In the genomic region with DNA sequence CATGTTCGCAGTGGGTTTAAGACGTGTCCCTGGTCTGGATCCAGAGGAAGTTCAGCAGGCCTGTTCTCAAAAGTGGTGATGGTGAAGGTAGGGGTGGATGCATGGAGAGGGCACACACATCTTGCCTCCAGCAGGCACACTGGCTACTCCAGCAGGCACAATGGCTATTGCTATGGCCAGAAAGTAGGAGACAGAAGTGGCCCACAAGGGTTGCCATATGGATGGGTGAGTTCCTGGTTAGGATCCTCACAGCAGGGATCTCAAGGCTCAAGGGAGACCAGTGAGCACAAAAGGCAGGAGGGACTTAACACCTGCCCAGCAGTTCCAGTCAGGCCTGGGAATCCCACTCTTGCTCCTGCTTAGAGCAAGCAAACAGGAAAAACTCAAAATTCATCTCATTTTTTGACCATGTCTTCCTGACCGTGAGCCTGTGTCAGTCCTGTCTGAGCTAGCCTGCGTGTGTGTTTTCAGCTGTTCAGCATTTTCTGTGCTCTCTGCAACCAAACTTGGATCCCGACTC, we compare ENCODE assay signal across 11 cellular contexts.
A peak's percentile ranks its signal among the peaks of the same experiment; 100 is the strongest.
DNase-seq lines count a peak whose midpoint lies in the region; ATAC-seq and TF ChIP-seq lines count a peak whose summit lies in the region.
"Had no signal": no experiment of that assay in that cellular context is flagged by ENCODE, and none has a peak within 500 bp of the region (broad histone marks: within the 10 kb centered on the region; RNA-seq: fewer than 3 reads in every experiment).

No MANE protein-coding gene starts in this region.

- H3K4me3 ChIP-seq in naive thymus-derived CD4-positive, alpha-beta T cell (ENCODE audit: low read length), result peak overlapping the region; percentile 45
- no peak overlapping the region for H3K4me3 ChIP-seq in transverse colon
- H3K4me3 ChIP-seq: cardiac muscle cell had no signal

- TF ChIP-seq CTCF in transverse colon (IDR thresholded peaks at IDR 0.05), result no peak

- H3K27me3 Mint-ChIP-seq in activated naive CD4-positive, alpha-beta T cell treated with anti-CD3 and anti-CD28 coated beads, Interleukin-2, amount 50 U/mL, for 24 hours, result no peaks in the 10 kb centered on the region
- H3K27me3 Mint-ChIP-seq in activated naive CD8-positive, alpha-beta T cell treated with anti-CD3 and anti-CD28 coated beads, Interleukin-2, amount 50 U/mL, for 24 hours, result no peaks in the 10 kb centered on the region
- H3K27me3 Mint-ChIP-seq in naive thymus-derived CD4-positive, alpha-beta T cell, result no peaks in the 10 kb centered on the region

- CTCF ChIA-PET in naive thymus-derived CD4-positive, alpha-beta T cell (lab: Charles Lee), result interaction anchor here (1.0 to 1.9 kb wide), 3 partner anchors 11 to 139 kb away, joined by 3 to 4 read pairs (median 3); no protein-coding TSS in a partner anchor

- H3K4me3 Mint-ChIP-seq in activated naive CD4-positive, alpha-beta T cell treated with anti-CD3 and anti-CD28 coated beads, Interleukin-2, amount 50 U/mL, for 24 hours, result peak overlapping the region; percentile 73
- H3K4me3 Mint-ChIP-seq in activated naive CD8-positive, alpha-beta T cell treated with anti-CD3 and anti-CD28 coated beads, Interleukin-2, amount 50 U/mL, for 24 hours, result peak overlapping the region; percentile 51
- H3K4me3 Mint-ChIP-seq in naive thymus-derived CD4-positive, alpha-beta T cell, result peak overlapping the region; percentile 73 to 97 (median 87)

- H3K36me3 ChIP-seq in naive thymus-derived CD4-positive, alpha-beta T cell (ENCODE audit: control insufficient read depth in 2 of 3, insufficient read depth in 3 of 3, low read length in 3 of 3), result peaks cover 0 to 8% (median 0%) of the 10 kb centered on the region in 3 experiments
- peaks cover 0 to 25% (median 10%) of the 10 kb centered on the region in 4 donors for H3K36me3 ChIP-seq in transverse colon

- no peak for TF ChIP-seq EP300 in transverse colon (IDR thresholded peaks at IDR 0.05; ENCODE audit: low read depth)

- no peaks in the 10 kb centered on the region for H3K27me3 ChIP-seq in naive thymus-derived CD4-positive, alpha-beta T cell (ENCODE audit: control insufficient read depth in 2 of 2, insufficient read depth in 2 of 2, low read length in 2 of 2)
- no peaks in the 10 kb centered on the region for H3K27me3 ChIP-seq in transverse colon
- H3K27me3 ChIP-seq: cardiac muscle cell had no signal

- TF ChIP-seq POLR2A in transverse colon (IDR thresholded peaks at IDR 0.05), result no peak

- intact Hi-C loops in naive thymus-derived CD4-positive, alpha-beta T cell (cut with micrococcal nuclease), result loop anchor here (1.0 to 5.0 kb wide), 4 partner anchors 91 to 424 kb away; no protein-coding TSS in a partner anchor
- intact Hi-C loops in transverse colon (cut with DNase I; ENCODE audit: low total_unique reads), result no loop called here

- no peaks in the 10 kb centered on the region for H3K9me3 Mint-ChIP-seq in activated naive CD4-positive, alpha-beta T cell treated with anti-CD3 and anti-CD28 coated beads, Interleukin-2, amount 50 U/mL, for 24 hours
- H3K9me3 Mint-ChIP-seq in activated naive CD8-positive, alpha-beta T cell treated with anti-CD3 and anti-CD28 coated beads, Interleukin-2, amount 50 U/mL, for 24 hours, result peaks cover 7% of the 10 kb centered on the region
- peaks cover 0 to 47% (median 7%) of the 10 kb centered on the region in 11 donors for H3K9me3 Mint-ChIP-seq in naive thymus-derived CD4-positive, alpha-beta T cell

- WGBS in transverse colon (ENCODE audit: low coverage in 1 of 2), 2 donors, result 70 to 75% methylated on average over 3 to 5 of the region's 5 CpGs

- ATAC-seq in activated naive CD8-positive, alpha-beta T cell treated with anti-CD3 and anti-CD28 coated beads, Interleukin-2, amount 50 U/mL, for 24 hours, result no peak
- no peak for ATAC-seq in naive thymus-derived CD4-positive, alpha-beta T cell
- ATAC-seq in HG03354 (IDR thresholded peaks at IDR 0.05; ENCODE audit: poor library complexity, severe bottlenecking, unreplicated experiment), result no peak

- H3K4me1 ChIP-seq in naive thymus-derived CD4-positive, alpha-beta T cell (ENCODE audit: control insufficient read depth in 2 of 2, insufficient read depth in 2 of 2, low read length in 2 of 2), result peaks cover 20 to 47% of the 10 kb centered on the region in 2 donors
- H3K4me1 ChIP-seq in transverse colon, result peaks cover 4 to 8% (median 7%) of the 10 kb centered on the region in 4 donors

- peak overlapping the region; percentile 89 for H3K27ac Mint-ChIP-seq in activated naive CD4-positive, alpha-beta T cell treated with anti-CD3 and anti-CD28 coated beads, Interleukin-2, amount 50 U/mL, for 24 hours
- H3K27ac Mint-ChIP-seq in activated naive CD8-positive, alpha-beta T cell treated with anti-CD3 and anti-CD28 coated beads, Interleukin-2, amount 50 U/mL, for 24 hours, result peak overlapping the region; percentile 66
- H3K27ac Mint-ChIP-seq in naive thymus-derived CD4-positive, alpha-beta T cell, result peak overlapping the region; percentile 82 to 98 (median 95)

- no peaks in the 10 kb centered on the region for H3K9me3 ChIP-seq in naive thymus-derived CD4-positive, alpha-beta T cell (ENCODE audit: control insufficient read depth in 2 of 3, low read length in 3 of 3)
- no peaks in the 10 kb centered on the region for H3K9me3 ChIP-seq in transverse colon

- peak overlapping the region; percentile 48 for H3K27ac ChIP-seq in naive thymus-derived CD4-positive, alpha-beta T cell (ENCODE audit: low read depth, low read length)
- H3K27ac ChIP-seq in transverse colon, result peak overlapping the region; percentile 20 to 65 (median 38)
- H3K27ac ChIP-seq: cardiac muscle cell had no signal

- POLR2A ChIA-PET in naive thymus-derived CD4-positive, alpha-beta T cell (lab: Charles Lee), result interaction anchor here (0.6 to 1.0 kb wide), 4 partner anchors 20 to 116 kb away, joined by 3 to 4 read pairs (median 4); no protein-coding TSS in a partner anchor

- in situ Hi-C loops in transverse colon (cut with MboI; ENCODE audit: low pct_ligation_motif_present in 1 of 4, low pct_unique_long_range_greater_than_20kb in 1 of 4, low sequenced_read_pairs in 3 of 4), result no loop called here

- H3K4me1 Mint-ChIP-seq in activated naive CD4-positive, alpha-beta T cell treated with anti-CD3 and anti-CD28 coated beads, Interleukin-2, amount 50 U/mL, for 24 hours, result peaks cover 66% of the 10 kb centered on the region
- H3K4me1 Mint-ChIP-seq in activated naive CD8-positive, alpha-beta T cell treated with anti-CD3 and anti-CD28 coated beads, Interleukin-2, amount 50 U/mL, for 24 hours, result peaks cover 51% of the 10 kb centered on the region
- peaks cover 30 to 72% (median 71%) of the 10 kb centered on the region in 7 donors for H3K4me1 Mint-ChIP-seq in naive thymus-derived CD4-positive, alpha-beta T cell

- DNase-seq in activated naive CD4-positive, alpha-beta T cell treated with Interleukin-2 at 50 U/mL for 16 hours, result no peak
- no peak for DNase-seq in activated naive CD8-positive, alpha-beta T cell treated with anti-CD3 and anti-CD28 coated beads, Interleukin-2, amount 50 U/mL, for 24 hours
- DNase-seq in naive thymus-derived CD4-positive, alpha-beta T cell, result peak in 1 of 9 donors; percentile 7
- no peak for DNase-seq in transverse colon
- DNase-seq in anterior cingulate cortex (lab: John Stamatoyannopoulos, UW), result no peak
- no peak for DNase-seq in 8988T
- DNase-seq: activated CD4-positive, alpha-beta T cell treated with anti-CD3 and anti-CD28 coated beads for 48 hours; foreskin fibroblast had no signal

- peaks cover 26% of the 10 kb centered on the region for H3K36me3 Mint-ChIP-seq in activated naive CD4-positive, alpha-beta T cell treated with anti-CD3 and anti-CD28 coated beads, Interleukin-2, amount 50 U/mL, for 24 hours
- peaks cover 32% of the 10 kb centered on the region for H3K36me3 Mint-ChIP-seq in activated naive CD8-positive, alpha-beta T cell treated with anti-CD3 and anti-CD28 coated beads, Interleukin-2, amount 50 U/mL, for 24 hours (ENCODE audit: low read depth)
- peaks cover 15 to 56% (median 50%) of the 10 kb centered on the region in 5 donors for H3K36me3 Mint-ChIP-seq in naive thymus-derived CD4-positive, alpha-beta T cell
